9 cellular contexts compared by ENCODE assay signal in genomic region chr3:88167173-88167572, GRCh38.
"Had no signal": no experiment of that assay in that cellular context is flagged by ENCODE, and none has a peak within 500 bp of the region (broad histone marks: within the 10 kb centered on the region; RNA-seq: fewer than 3 reads in every experiment).

No MANE protein-coding gene starts in this region.

- H3K4me2 ChIP-seq: GM23338 had no signal

- H3K4me3 Mint-ChIP-seq: GM23338, H9, HFFc6 had no signal

- H3K4me1 Mint-ChIP-seq: GM23338 had no signal

- ATAC-seq: GM23338, HCT116 had no signal

- H3K27ac Mint-ChIP-seq: GM23338, H9, HFFc6 had no signal

- H3K9me3 ChIP-seq: HAP-1 had no signal

- H3K4me3 ChIP-seq: GM23248, GM23338, HAP-1 had no signal

- DNase-seq: GM23248, GOT3, H7, H9, HCEC 1CT, HFFc6 had no signal

- H2AFZ ChIP-seq: GM23248, GM23338 had no signal

- H3K9ac ChIP-seq: GM23248 had no signal

- H3K9me3 Mint-ChIP-seq: GM23338, HFFc6 had no signal

- H3K27ac ChIP-seq: GM23248 had no signal

- H3K36me3 ChIP-seq: HAP-1 had no signal
